Comparison of ENCODE assay signal across 23 cellular contexts in the genomic region with DNA sequence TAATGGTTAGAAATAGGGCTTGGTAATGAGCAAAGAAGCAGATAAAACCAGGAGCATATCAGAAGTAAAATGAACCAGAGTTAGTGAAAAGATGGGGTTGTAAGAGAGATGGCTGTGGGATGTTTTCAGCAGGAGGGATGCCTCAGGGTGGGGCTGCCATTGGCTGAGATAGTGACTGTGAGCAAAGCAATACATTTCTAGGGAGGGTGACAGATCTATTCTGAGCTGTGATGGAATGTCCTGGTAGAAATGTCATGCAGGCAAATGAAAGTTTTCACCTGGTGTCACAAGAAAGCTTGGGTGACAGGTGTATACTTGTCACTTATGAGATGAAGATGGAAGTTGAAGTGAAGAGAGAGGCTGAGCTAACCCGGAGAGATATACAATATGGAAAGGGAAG.
DNase-seq lines count a peak whose midpoint lies in the region; ATAC-seq and TF ChIP-seq lines count a peak whose summit lies in the region.
"Had no signal": no experiment of that assay in that cellular context is flagged by ENCODE, and none has a peak within 500 bp of the region (broad histone marks: within the 10 kb centered on the region; RNA-seq: fewer than 3 reads in every experiment).

No MANE protein-coding gene starts in this region.

- H3K9me3 ChIP-seq in left ventricle myocardium inferior (replicated peaks) (no peaks in the 10 kb centered on the region), OCI-LY1 (ENCODE audit: low read length) (peaks cover 5% of the 10 kb centered on the region; the same call in 1 of the 2 replicates), mesenchymal stem cell (ENCODE audit: control insufficient read depth, low read length) (no peaks in the 10 kb centered on the region), vagina (no peaks in the 10 kb centered on the region)
- H3K9me3 ChIP-seq: A549, BE2C had no signal

- H2BK15ac ChIP-seq in mesenchymal stem cell (ENCODE audit: low read depth, poor library complexity, severe bottlenecking) = peak overlapping the region; percentile 7

- H3K27ac ChIP-seq in left ventricle myocardium inferior (replicated peaks) (no peak overlapping the region), OCI-LY1 (ENCODE audit: low read depth, low read length, poor library complexity, severe bottlenecking) (peak overlapping the region; percentile 96), mesenchymal stem cell (ENCODE audit: low read length, poor library complexity, severe bottlenecking) (no peak overlapping the region), vagina (peak overlapping the region; percentile 40)
- H3K27ac ChIP-seq: A549; BLaER1 treated with 17β-estradiol and CSF1 and Interleukin-3, amounts not matched to agents 10 nM and 100 nM; GM23248 had no signal

- WGBS in mesenchymal stem cell = 51% methylated on average over 1 of the region's 1 CpG

- H3F3A ChIP-seq in OCI-LY1 (ENCODE audit: insufficient read depth, low read length) = no peaks in the 10 kb centered on the region

- H3K27me3 ChIP-seq in left ventricle myocardium inferior (ENCODE audit: low read depth) (no peaks in the 10 kb centered on the region), OCI-LY1 (ENCODE audit: insufficient read depth, low read length) (no peaks in the 10 kb centered on the region), mesenchymal stem cell (ENCODE audit: control insufficient read depth in 1 of 2, insufficient read depth in 1 of 2, low read length in 2 of 2) (no peaks in the 10 kb centered on the region), vagina (no peaks in the 10 kb centered on the region)
- H3K27me3 ChIP-seq: BE2C; BLaER1 treated with 17β-estradiol and CSF1 and Interleukin-3, amounts not matched to agents 10 nM and 100 nM had no signal

- no peaks in the 10 kb centered on the region for H3K9me2 ChIP-seq in OCI-LY1 (ENCODE audit: low read depth, low read length)

- peak overlapping the region; percentile 3 for H2AK5ac ChIP-seq in mesenchymal stem cell (ENCODE audit: low read length, severe bottlenecking)

- peak overlapping the region; percentile 49 for H4K8ac ChIP-seq in mesenchymal stem cell (ENCODE audit: low read length)

- H3K18ac ChIP-seq in mesenchymal stem cell (ENCODE audit: low read depth in 1 of 2, low read length in 2 of 2) = peak overlapping the region; percentile 62 to 64

- H3K79me2 ChIP-seq in OCI-LY1 (ENCODE audit: insufficient read depth, low read length) = no peaks in the 10 kb centered on the region

- no peak overlapping the region for H2BK12ac ChIP-seq in mesenchymal stem cell (ENCODE audit: low read length in 2 of 2)

- peak overlapping the region in 1 of 2 experiments; percentile 87 for H3K4ac ChIP-seq in mesenchymal stem cell (ENCODE audit: low read depth in 1 of 2, low read length in 2 of 2)

- H3K4me2 ChIP-seq in OCI-LY1 (ENCODE audit: low read length) (no peak overlapping the region), mesenchymal stem cell (ENCODE audit: low read length, poor library complexity, severe bottlenecking) (no peak overlapping the region)
- H3K4me2 ChIP-seq: A549 had no signal

- no peak for TF ChIP-seq CTCF in left ventricle myocardium inferior (IDR thresholded peaks at IDR 0.05; ENCODE audit: borderline replicate concordance)
- TF ChIP-seq CTCF in OCI-LY1 (IDR thresholded peaks at IDR 0.05; ENCODE audit: low read length) = no peak
- TF ChIP-seq CTCF in vagina (IDR thresholded peaks at IDR 0.05) = no peak

- TF ChIP-seq POLR2A in vagina (IDR thresholded peaks at IDR 0.05) (no peak), erythroblast (IDR thresholded peaks at IDR 0.05; ENCODE audit: low read length) (no peak)

- peak overlapping the region; percentile 61 for H2BK120ac ChIP-seq in mesenchymal stem cell (ENCODE audit: low read depth, low read length)

- peak; percentile 48 for ATAC-seq in left ventricle myocardium superior
- ATAC-seq: A549, GM12878 had no signal

- H3K9ac ChIP-seq in OCI-LY1 (ENCODE audit: low read length) = no peak overlapping the region
- no peak overlapping the region for H3K9ac ChIP-seq in mesenchymal stem cell (ENCODE audit: low read length)
- H3K9ac ChIP-seq: BLaER1 treated with 17β-estradiol and CSF1 and Interleukin-3, amounts not matched to agents 10 nM and 100 nM; GM23248 had no signal

- no peak overlapping the region for H3K23ac ChIP-seq in mesenchymal stem cell (ENCODE audit: low read length in 2 of 2)

- H3K79me1 ChIP-seq in mesenchymal stem cell (replicated peaks; ENCODE audit: low read length, poor library complexity, severe bottlenecking) = no peaks in the 10 kb centered on the region

- no peak overlapping the region for H3K14ac ChIP-seq in mesenchymal stem cell (ENCODE audit: low read length in 2 of 2)

- H3K4me1 ChIP-seq in left ventricle myocardium inferior (peaks cover 30% of the 10 kb centered on the region), OCI-LY1 (ENCODE audit: insufficient read depth, low read length, severe bottlenecking) (peaks cover 51% of the 10 kb centered on the region), mesenchymal stem cell (ENCODE audit: control insufficient read depth, insufficient read depth, low read depth, low read length) (peaks cover 4% of the 10 kb centered on the region), vagina (no peaks in the 10 kb centered on the region)
- H3K4me1 ChIP-seq: BE2C had no signal

- DNase-seq in left ventricle myocardium superior (no peak), left ventricle myocardium inferior (no peak), mesenchymal stem cell (no peak), vagina (ENCODE audit: extremely low spot score in 2 of 2) (no peak), erythroblast (lab: John Stamatoyannopoulos, UW) (no peak), NCI-H2171 (lab: John Stamatoyannopoulos, UW) (no peak)
- DNase-seq: 8988T; ACHN; AML-193; BE2C; CD4-positive, alpha-beta T cell; CD8-positive, alpha-beta memory T cell; DMS 273 treated with DMSO at 0.1 percent for 48 hours; DMS79; EL; GDM1; GM23248; H7; HCEC 1CT had no signal

- H3K4me3 ChIP-seq in left ventricle myocardium inferior = no peak overlapping the region
- H3K4me3 ChIP-seq in OCI-LY1 (ENCODE audit: low read depth, low read length, poor library complexity, severe bottlenecking) = no peak overlapping the region
- H3K4me3 ChIP-seq in mesenchymal stem cell (ENCODE audit: insufficient read depth in 1 of 2, low read depth in 1 of 2, low read length in 2 of 2) = no peak overlapping the region
- no peak overlapping the region for H3K4me3 ChIP-seq in vagina
- H3K4me3 ChIP-seq: A549; BLaER1 treated with 17β-estradiol and CSF1 and Interleukin-3, amounts not matched to agents 10 nM and 100 nM; GM12878; GM23248 had no signal

- no peaks in the 10 kb centered on the region for H4K20me1 ChIP-seq in OCI-LY1 (ENCODE audit: insufficient read depth, low read length)
- H4K20me1 ChIP-seq: BLaER1 treated with 17β-estradiol and CSF1 and Interleukin-3, amounts not matched to agents 10 nM and 100 nM had no signal

- H3K36me3 ChIP-seq in left ventricle myocardium inferior = no peaks in the 10 kb centered on the region
- peaks cover 5% of the 10 kb centered on the region; the same call in 1 of the 2 replicates for H3K36me3 ChIP-seq in OCI-LY1 (ENCODE audit: insufficient read depth, low read length)
- H3K36me3 ChIP-seq in mesenchymal stem cell (ENCODE audit: control insufficient read depth in 1 of 2, insufficient read depth in 2 of 2, low read depth in 1 of 2, low read length in 2 of 2) = no peaks in the 10 kb centered on the region
- no peaks in the 10 kb centered on the region for H3K36me3 ChIP-seq in vagina
- H3K36me3 ChIP-seq: BE2C; BLaER1 treated with 17β-estradiol and CSF1 and Interleukin-3, amounts not matched to agents 10 nM and 100 nM had no signal

- intact Hi-C loops in left ventricle myocardium superior (cut with micrococcal nuclease) = no loop called here
- intact Hi-C loops in left ventricle myocardium inferior (cut with micrococcal nuclease) = no loop called here
- intact Hi-C loops in vagina (cut with DNase I) = no loop called here

- no peak overlapping the region for H2BK5ac ChIP-seq in mesenchymal stem cell (ENCODE audit: low read depth, low read length, poor library complexity, severe bottlenecking)

- H2AFZ ChIP-seq in OCI-LY1 (ENCODE audit: low read length) (no peak overlapping the region), mesenchymal stem cell (ENCODE audit: low read depth, low read length) (no peak overlapping the region)
- H2AFZ ChIP-seq: GM23248 had no signal

- H4K91ac ChIP-seq in mesenchymal stem cell (ENCODE audit: low read length) = peak overlapping the region; percentile 50

Comparison
In these comparisons a context has a peak if more than half of its experiments do, and no peak if none do; other contexts are left out.
1. H3K27ac ChIP-seq: peak in OCI-LY1 (single experiment) and vagina (single experiment); none in left ventricle myocardium inferior (single experiment) and mesenchymal stem cell (single experiment).